In the genomic region with DNA sequence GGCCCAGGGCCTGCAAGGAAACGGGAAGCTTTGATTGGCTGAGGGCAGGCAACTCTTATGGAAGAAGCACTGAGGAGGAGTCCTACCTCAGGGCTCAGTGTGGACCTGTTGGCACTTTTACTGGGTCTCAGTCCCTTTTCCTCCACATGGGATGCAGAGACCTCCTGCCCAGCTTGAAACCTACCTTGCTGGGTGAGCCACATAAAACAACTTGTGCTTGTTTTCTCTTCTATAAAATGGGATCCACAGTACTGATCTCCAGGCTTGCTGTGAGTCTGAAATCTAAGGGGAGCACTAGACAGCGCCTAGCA, we compare ENCODE assay signal across 8 cellular contexts. TPM values are rescaled to one million over a fixed set of nuclear protein-coding genes. Genes with fewer than 3 reads are reported as not detected.
DNase-seq lines count a peak whose midpoint lies in the region; ATAC-seq, FAIRE-seq and TF ChIP-seq lines count a peak whose summit lies in the region.

No MANE protein-coding gene starts in this region.

- H3K36me3 Mint-ChIP-seq in stimulated activated naive CD8-positive, alpha-beta T cell treated with anti-CD3 and anti-CD28 coated beads, Interleukin-15, Interleukin-2, amounts not matched to agents 100 ng/mL and 50 ng/mL, for 24 hours (ENCODE audit: low read depth) = peaks cover 26% of the 10 kb centered on the region
- peaks cover 27% of the 10 kb centered on the region for H3K36me3 Mint-ChIP-seq in activated naive CD8-positive, alpha-beta T cell treated with anti-CD3 and anti-CD28 coated beads for 36 hours

- no peaks in the 10 kb centered on the region for H3K27me3 Mint-ChIP-seq in stimulated activated naive CD8-positive, alpha-beta T cell treated with anti-CD3 and anti-CD28 coated beads, Interleukin-15, Interleukin-2, amounts not matched to agents 100 ng/mL and 50 ng/mL, for 24 hours
- no peaks in the 10 kb centered on the region for H3K27me3 Mint-ChIP-seq in activated naive CD8-positive, alpha-beta T cell treated with anti-CD3 and anti-CD28 coated beads for 36 hours

- WGBS in HepG2 (ENCODE audit: low lambda C conversion rate) = 23% methylated on average over 2 of the region's 2 CpGs
- WGBS in aorta, 2 donors = 88 to 96% methylated on average over 2 of the region's 2 CpGs

- H3K9me3 ChIP-seq in HepG2 (ENCODE audit: low read length) = no peaks in the 10 kb centered on the region
- H3K9me3 ChIP-seq in aorta (ENCODE audit: control insufficient read depth, low read length) = no peaks in the 10 kb centered on the region

- no TSS peak for BruUV-seq in HepG2 (replicated peaks; lab: Mats Ljungman, UMichigan)

- H3K36me3 ChIP-seq in HepG2 (replicated peaks in 1 of 2; ENCODE audit: control insufficient read depth in 1 of 2, insufficient read depth in 2 of 2, low read length in 2 of 2) (no peaks in the 10 kb centered on the region), aorta (ENCODE audit: control insufficient read depth in 1 of 2, insufficient read depth in 2 of 2, low read length in 1 of 2) (no peaks in the 10 kb centered on the region)

- CTCF ChIA-PET in HepG2 (lab: Yijun Ruan, JAX; ENCODE audit: low intra/inter-chr PET ratio, low total read pairs) = no interaction called here

- POLR2A ChIA-PET in HepG2 (lab: Yijun Ruan, JAX) = interaction anchor here (1.1 to 5.0 kb wide), 16 partner anchors 8 to 788 kb away, joined by 3 to 33 read pairs (median 6); a partner anchor contains a TSS

- peak; percentile 75 for FAIRE-seq in HepG2 (lab: Jason Lieb, UNC)
- no peak for FAIRE-seq in frontal cortex (lab: Jason Lieb, UNC)

- TF ChIP-seq EP300 in HepG2 (IDR thresholded peaks at IDR 0.05; ENCODE audit: low read depth in 2 of 2, low read length in 2 of 2) (no peak), HepG2 (CRISPR knock-in tag; IDR thresholded peaks at IDR 0.05; ENCODE audit: borderline replicate concordance) (no peak)

- H4K20me1 ChIP-seq in HepG2 (ENCODE audit: insufficient read depth, low read length) = no peaks in the 10 kb centered on the region

- H3K79me2 ChIP-seq in HepG2 (ENCODE audit: insufficient read depth, low read length) = peaks cover 7% of the 10 kb centered on the region

- H3K4me3 ChIP-seq in HepG2 (replicated peaks in 1 of 3; ENCODE audit: insufficient read depth in 1 of 3, low read depth in 2 of 3, low read length in 3 of 3) (peak overlapping the region; percentile 60 to 83 (median 67)), aorta (ENCODE audit: low read length in 2 of 2) (no peak overlapping the region)

- no peaks in the 10 kb centered on the region for H3K9me3 Mint-ChIP-seq in stimulated activated naive CD8-positive, alpha-beta T cell treated with anti-CD3 and anti-CD28 coated beads, Interleukin-15, Interleukin-2, amounts not matched to agents 100 ng/mL and 50 ng/mL, for 24 hours
- H3K9me3 Mint-ChIP-seq in activated naive CD8-positive, alpha-beta T cell treated with anti-CD3 and anti-CD28 coated beads for 36 hours = no peaks in the 10 kb centered on the region

- intact Hi-C loops in HepG2 (cut with micrococcal nuclease; ENCODE audit: unreplicated experiment) (loop anchor here (5.0 kb wide), 1 partner anchor 48 kb away; no protein-coding TSS in a partner anchor), aorta (cut with DNase I) (loop anchor here (5.0 kb wide), 1 partner anchor 48 kb away; no protein-coding TSS in a partner anchor)

- TF ChIP-seq POLR2A in HepG2 (IDR thresholded peaks at IDR 0.05; ENCODE audit: insufficient read depth in 1 of 2, low read depth in 2 of 2, low read length in 2 of 2) = peak in 1 of 2 experiments; percentile 43; a peak in 1 of 4 replicates

- H3K27me3 ChIP-seq in HepG2 (ENCODE audit: control insufficient read depth in 1 of 2, insufficient read depth in 2 of 2, low read length in 2 of 2) (no peaks in the 10 kb centered on the region; a peak in 1 of 5 replicates), aorta (ENCODE audit: control insufficient read depth in 1 of 2, insufficient read depth in 2 of 2, low read length in 1 of 2) (no peaks in the 10 kb centered on the region)

- DNase-seq in stimulated activated naive CD8-positive, alpha-beta T cell treated with anti-CD3 and anti-CD28 coated beads, Interleukin-15, Interleukin-2, amounts not matched to agents 100 U/mL and 50 U/mL, for 24 hours = no peak
- DNase-seq in activated naive CD8-positive, alpha-beta T cell treated with anti-CD3 and anti-CD28 coated beads for 36 hours = no peak
- DNase-seq in HepG2 (ENCODE audit: low spot score) (peak; percentile 82), aorta (peak; percentile 38 to 59), NCI-H748 (lab: John Stamatoyannopoulos, UW; ENCODE audit: unreplicated experiment) (no peak), frontal cortex (ENCODE audit: low spot score in 2 of 2) (no peak)

- in situ Hi-C loops in HepG2 (cut with HindIII; ENCODE audit: extremely low pct_ligation_motif_present, low pct_unique_long_range_greater_than_20kb) = no loop called here

- H3K27ac ChIP-seq in HepG2 (ENCODE audit: extremely low read length, insufficient read depth, low read length) (peak overlapping the region; percentile 73), aorta (ENCODE audit: low read depth in 1 of 2, low read length in 2 of 2) (no peak overlapping the region)

- peak overlapping the region; percentile 44 for H2AFZ ChIP-seq in HepG2 (ENCODE audit: low read length)

- no peak for ATAC-seq in stimulated activated naive CD8-positive, alpha-beta T cell treated with anti-CD3 and anti-CD28 coated beads, Interleukin-15, Interleukin-2, amounts not matched to agents 100 U/mL and 50 U/mL, for 24 hours
- ATAC-seq in HepG2 (peak; percentile 4), aorta (ENCODE audit: low FRiP score) (no peak), GM19351 (IDR thresholded peaks at IDR 0.05; ENCODE audit: unreplicated experiment) (no peak)

- TF ChIP-seq CTCF in HepG2 (CRISPR knock-in tag; IDR thresholded peaks at IDR 0.05) = no peak

- peak overlapping the region; percentile 98 for H3K4me3 Mint-ChIP-seq in stimulated activated naive CD8-positive, alpha-beta T cell treated with anti-CD3 and anti-CD28 coated beads, Interleukin-15, Interleukin-2, amounts not matched to agents 100 ng/mL and 50 ng/mL, for 24 hours
- peak overlapping the region; percentile 97 for H3K4me3 Mint-ChIP-seq in activated naive CD8-positive, alpha-beta T cell treated with anti-CD3 and anti-CD28 coated beads for 36 hours

- H3K4me1 Mint-ChIP-seq in stimulated activated naive CD8-positive, alpha-beta T cell treated with anti-CD3 and anti-CD28 coated beads, Interleukin-15, Interleukin-2, amounts not matched to agents 100 ng/mL and 50 ng/mL, for 24 hours (ENCODE audit: low read depth) = peaks cover 53% of the 10 kb centered on the region
- peaks cover 44% of the 10 kb centered on the region for H3K4me1 Mint-ChIP-seq in activated naive CD8-positive, alpha-beta T cell treated with anti-CD3 and anti-CD28 coated beads for 36 hours

- H3K4me2 ChIP-seq in HepG2 (ENCODE audit: low read depth, low read length) = peak overlapping the region; percentile 95

- peak overlapping the region; percentile 98 for H3K27ac Mint-ChIP-seq in stimulated activated naive CD8-positive, alpha-beta T cell treated with anti-CD3 and anti-CD28 coated beads, Interleukin-15, Interleukin-2, amounts not matched to agents 100 ng/mL and 50 ng/mL, for 24 hours
- peak overlapping the region; percentile 96 for H3K27ac Mint-ChIP-seq in activated naive CD8-positive, alpha-beta T cell treated with anti-CD3 and anti-CD28 coated beads for 36 hours

- TF ChIP-seq RAD21 in HepG2 (CRISPR knock-in tag; IDR thresholded peaks at IDR 0.05) = no peak

- peak overlapping the region; percentile 87 for H3K9ac ChIP-seq in HepG2 (ENCODE audit: insufficient read depth, low read depth, low read length)

- peaks cover 54% of the 10 kb centered on the region for H3K4me1 ChIP-seq in HepG2 (ENCODE audit: insufficient read depth, low read length)
- no peaks in the 10 kb centered on the region for H3K4me1 ChIP-seq in aorta (ENCODE audit: control insufficient read depth in 1 of 2, insufficient read depth in 2 of 2, low read length in 2 of 2)

RNA-seq across cellular contexts. Expression of a gene that starts 4.0 kb away (rescaled TPM):
- 100 to 1,000 TPM; 953 to 971 TPM for total RNA-seq in activated naive CD8-positive, alpha-beta T cell treated with anti-CD3 and anti-CD28 coated beads for 36 hours
- 611 and 724 TPM in 2 replicates for total RNA-seq in HepG2 (2016; rRNA removed; fragmentation: Illumina TruSeq; extraction: Trizol)
- 134 and 142 TPM in 2 replicates for total RNA-seq in HepG2 (2016; cell fraction: cytosol; rRNA removed; fragmentation: Illumina TruSeq; extraction: Trizol; ENCODE audit: low read depth)
- 623 and 704 TPM in 2 replicates for total RNA-seq in HepG2 (2016; cell fraction: insoluble cytoplasmic fraction; rRNA removed; fragmentation: Illumina TruSeq; extraction: Trizol)
- 360 and 385 TPM in 2 replicates for total RNA-seq in HepG2 (2016; cell fraction: membrane; rRNA removed; fragmentation: Illumina TruSeq; extraction: Trizol)
- total RNA-seq in HepG2 (2016; cell fraction: nucleus; rRNA removed; fragmentation: Illumina TruSeq; extraction: Trizol) = 226 and 251 TPM in 2 replicates
- 72.8 and 94.2 TPM in 2 replicates for polyA plus RNA-seq in HepG2 (2011; rRNA removed)
- 44.1 and 56.3 TPM in 2 replicates for polyA plus RNA-seq in HepG2 (2011; cell fraction: cytosol; rRNA removed)
- 48.5 and 49.6 TPM in 2 replicates for polyA plus RNA-seq in HepG2 (2011; cell fraction: nucleus; rRNA removed)
- 275 and 331 TPM in 2 replicates for polyA plus RNA-seq in HepG2 (2012)
- 120 and 147 TPM in 2 replicates for polyA plus RNA-seq in HepG2 (2016; cell fraction: cytosol; fragmentation: Illumina TruSeq; extraction: Trizol; ENCODE audit: low read depth)
- polyA plus RNA-seq in HepG2 (2016; cell fraction: insoluble cytoplasmic fraction; fragmentation: Illumina TruSeq; extraction: Trizol; ENCODE audit: low read depth) = 668 and 723 TPM in 2 replicates
- 247 and 252 TPM in 2 replicates for polyA plus RNA-seq in HepG2 (2016; cell fraction: membrane; fragmentation: Illumina TruSeq; extraction: Trizol; ENCODE audit: low read depth)
- polyA plus RNA-seq in HepG2 (2016; cell fraction: nucleus; fragmentation: Illumina TruSeq; extraction: Trizol; ENCODE audit: insufficient read depth, low read depth) = 360 TPM in 2 replicates
- polyA minus RNA-seq in HepG2 (2011; rRNA and poly(A)+ RNA removed; ENCODE audit: low replicate concordance) = 44.1 and 254 TPM in 2 replicates
- polyA minus RNA-seq in HepG2 (2011; cell fraction: cytosol; rRNA and poly(A)+ RNA removed) = 141 and 156 TPM in 2 replicates
- polyA minus RNA-seq in HepG2 (2011; cell fraction: nucleus; rRNA and poly(A)+ RNA removed) = 82.4 and 87.9 TPM in 2 replicates
- total RNA-seq in aorta = 100 to 1,000 TPM; 190 to 195 TPM
- 100 to 1,000 TPM in 1 of 2 donors, 10 to 100 TPM in 1; 98.5 to 167 TPM for polyA plus RNA-seq in aorta
- total RNA-seq in frontal cortex = 846 TPM

RNA-seq across cellular contexts. Expression of a gene that starts 17.3 kb away (rescaled TPM):
- total RNA-seq in activated naive CD8-positive, alpha-beta T cell treated with anti-CD3 and anti-CD28 coated beads for 36 hours = 1 to 10 TPM; 7.2 to 7.8 TPM
- 8.3 and 13.2 TPM in 2 replicates for total RNA-seq in HepG2 (2016; rRNA removed; fragmentation: Illumina TruSeq; extraction: Trizol)
- total RNA-seq in HepG2 (2016; cell fraction: cytosol; rRNA removed; fragmentation: Illumina TruSeq; extraction: Trizol; ENCODE audit: low read depth) = 3.5 and 3.9 TPM in 2 replicates
- 7.5 and 13.4 TPM in 2 replicates for total RNA-seq in HepG2 (2016; cell fraction: insoluble cytoplasmic fraction; rRNA removed; fragmentation: Illumina TruSeq; extraction: Trizol)
- total RNA-seq in HepG2 (2016; cell fraction: membrane; rRNA removed; fragmentation: Illumina TruSeq; extraction: Trizol) = 7.9 and 8.7 TPM in 2 replicates
- 9.4 and 10.2 TPM in 2 replicates for total RNA-seq in HepG2 (2016; cell fraction: nucleus; rRNA removed; fragmentation: Illumina TruSeq; extraction: Trizol)
- 9.2 and 10.5 TPM in 2 replicates for polyA plus RNA-seq in HepG2 (2011; rRNA removed)
- 7.2 and 10.2 TPM in 2 replicates for polyA plus RNA-seq in HepG2 (2011; cell fraction: cytosol; rRNA removed)
- 27.1 and 49.1 TPM in 2 replicates for polyA plus RNA-seq in HepG2 (2011; cell fraction: nucleus; rRNA removed)
- 5.4 and 6.9 TPM in 2 replicates for polyA plus RNA-seq in HepG2 (2012)
- polyA plus RNA-seq in HepG2 (2016; cell fraction: cytosol; fragmentation: Illumina TruSeq; extraction: Trizol; ENCODE audit: low read depth) = 3.8 and 4.1 TPM in 2 replicates
- 13.4 and 15.9 TPM in 2 replicates for polyA plus RNA-seq in HepG2 (2016; cell fraction: insoluble cytoplasmic fraction; fragmentation: Illumina TruSeq; extraction: Trizol; ENCODE audit: low read depth)
- 6.4 and 7.7 TPM in 2 replicates for polyA plus RNA-seq in HepG2 (2016; cell fraction: membrane; fragmentation: Illumina TruSeq; extraction: Trizol; ENCODE audit: low read depth)
- 38.0 and 40.4 TPM in 2 replicates for polyA plus RNA-seq in HepG2 (2016; cell fraction: nucleus; fragmentation: Illumina TruSeq; extraction: Trizol; ENCODE audit: insufficient read depth, low read depth)
- 23.6 and 48.2 TPM in 2 replicates for polyA minus RNA-seq in HepG2 (2011; rRNA and poly(A)+ RNA removed; ENCODE audit: low replicate concordance)
- 6.9 and 13.8 TPM in 2 replicates for polyA minus RNA-seq in HepG2 (2011; cell fraction: cytosol; rRNA and poly(A)+ RNA removed)
- polyA minus RNA-seq in HepG2 (2011; cell fraction: nucleus; rRNA and poly(A)+ RNA removed) = 4.0 and 6.2 TPM in 2 replicates
- total RNA-seq in aorta = 10 to 100 TPM in 1 of 2 donors, 1 to 10 TPM in 1; 7.1 to 11.1 TPM
- polyA plus RNA-seq in aorta = 1 to 10 TPM; 1.3 to 2.5 TPM
- total RNA-seq in frontal cortex = 0.41 TPM

RNA-seq across cellular contexts. Expression of a gene that starts 28.3 kb away (rescaled TPM):
- total RNA-seq in activated naive CD8-positive, alpha-beta T cell treated with anti-CD3 and anti-CD28 coated beads for 36 hours = 10 to 100 TPM; 34.3 to 38.1 TPM
- total RNA-seq in HepG2 (2016; rRNA removed; fragmentation: Illumina TruSeq; extraction: Trizol) (31.1 and 40.2 TPM in 2 replicates), aorta (10 to 100 TPM in 1 of 2 donors, 1 to 10 TPM in 1; 9.0 to 15.3 TPM), frontal cortex (31.4 TPM)
- 35.7 and 35.9 TPM in 2 replicates for total RNA-seq in HepG2 (2016; cell fraction: cytosol; rRNA removed; fragmentation: Illumina TruSeq; extraction: Trizol; ENCODE audit: low read depth)
- total RNA-seq in HepG2 (2016; cell fraction: insoluble cytoplasmic fraction; rRNA removed; fragmentation: Illumina TruSeq; extraction: Trizol) = 30.0 and 41.4 TPM in 2 replicates
- total RNA-seq in HepG2 (2016; cell fraction: membrane; rRNA removed; fragmentation: Illumina TruSeq; extraction: Trizol) = 44.4 and 48.2 TPM in 2 replicates
- total RNA-seq in HepG2 (2016; cell fraction: nucleus; rRNA removed; fragmentation: Illumina TruSeq; extraction: Trizol) = 29.1 and 30.6 TPM in 2 replicates
- polyA plus RNA-seq in HepG2 (2011; rRNA removed) (12.5 and 13.7 TPM in 2 replicates), aorta (10 to 100 TPM; 20.2 to 55.3 TPM)
- polyA plus RNA-seq in HepG2 (2011; cell fraction: cytosol; rRNA removed) = 8.1 and 18.6 TPM in 2 replicates
- polyA plus RNA-seq in HepG2 (2011; cell fraction: nucleus; rRNA removed) = 38.0 and 51.4 TPM in 2 replicates
- polyA plus RNA-seq in HepG2 (2012) = 3.2 and 5.6 TPM in 2 replicates
- 38.3 and 39.4 TPM in 2 replicates for polyA plus RNA-seq in HepG2 (2016; cell fraction: cytosol; fragmentation: Illumina TruSeq; extraction: Trizol; ENCODE audit: low read depth)
- 29.4 and 33.1 TPM in 2 replicates for polyA plus RNA-seq in HepG2 (2016; cell fraction: insoluble cytoplasmic fraction; fragmentation: Illumina TruSeq; extraction: Trizol; ENCODE audit: low read depth)
- 37.6 and 43.8 TPM in 2 replicates for polyA plus RNA-seq in HepG2 (2016; cell fraction: membrane; fragmentation: Illumina TruSeq; extraction: Trizol; ENCODE audit: low read depth)
- 49.9 and 51.2 TPM in 2 replicates for polyA plus RNA-seq in HepG2 (2016; cell fraction: nucleus; fragmentation: Illumina TruSeq; extraction: Trizol; ENCODE audit: insufficient read depth, low read depth)
- 21.4 and 223 TPM in 2 replicates for polyA minus RNA-seq in HepG2 (2011; rRNA and poly(A)+ RNA removed; ENCODE audit: low replicate concordance)
- 7.2 and 10.8 TPM in 2 replicates for polyA minus RNA-seq in HepG2 (2011; cell fraction: cytosol; rRNA and poly(A)+ RNA removed)
- polyA minus RNA-seq in HepG2 (2011; cell fraction: nucleus; rRNA and poly(A)+ RNA removed) = 9.3 and 12.7 TPM in 2 replicates

RNA-seq across cellular contexts. Expression of a gene that starts 39.0 kb away (rescaled TPM):
- 10 to 100 TPM; 47.1 to 52.6 TPM for total RNA-seq in activated naive CD8-positive, alpha-beta T cell treated with anti-CD3 and anti-CD28 coated beads for 36 hours
- total RNA-seq in HepG2 (2016; rRNA removed; fragmentation: Illumina TruSeq; extraction: Trizol) (18.3 and 28.0 TPM in 2 replicates), aorta (10 to 100 TPM; 11.2 to 13.1 TPM), frontal cortex (1.2 TPM)
- 51.5 and 53.9 TPM in 2 replicates for total RNA-seq in HepG2 (2016; cell fraction: cytosol; rRNA removed; fragmentation: Illumina TruSeq; extraction: Trizol; ENCODE audit: low read depth)
- 16.7 and 27.4 TPM in 2 replicates for total RNA-seq in HepG2 (2016; cell fraction: insoluble cytoplasmic fraction; rRNA removed; fragmentation: Illumina TruSeq; extraction: Trizol)
- total RNA-seq in HepG2 (2016; cell fraction: membrane; rRNA removed; fragmentation: Illumina TruSeq; extraction: Trizol) = 51.9 and 59.6 TPM in 2 replicates
- 16.4 and 20.2 TPM in 2 replicates for total RNA-seq in HepG2 (2016; cell fraction: nucleus; rRNA removed; fragmentation: Illumina TruSeq; extraction: Trizol)
- polyA plus RNA-seq in HepG2 (2011; rRNA removed) (25.4 and 29.8 TPM in 2 replicates), aorta (10 to 100 TPM; 21.3 to 30.9 TPM)
- 15.9 and 40.6 TPM in 2 replicates for polyA plus RNA-seq in HepG2 (2011; cell fraction: cytosol; rRNA removed)
- 29.4 and 31.6 TPM in 2 replicates for polyA plus RNA-seq in HepG2 (2011; cell fraction: nucleus; rRNA removed)
- polyA plus RNA-seq in HepG2 (2012) = 11.6 and 12.2 TPM in 2 replicates
- 84.8 and 87.3 TPM in 2 replicates for polyA plus RNA-seq in HepG2 (2016; cell fraction: cytosol; fragmentation: Illumina TruSeq; extraction: Trizol; ENCODE audit: low read depth)
- 22.5 and 29.9 TPM in 2 replicates for polyA plus RNA-seq in HepG2 (2016; cell fraction: insoluble cytoplasmic fraction; fragmentation: Illumina TruSeq; extraction: Trizol; ENCODE audit: low read depth)
- 72.3 and 73.2 TPM in 2 replicates for polyA plus RNA-seq in HepG2 (2016; cell fraction: membrane; fragmentation: Illumina TruSeq; extraction: Trizol; ENCODE audit: low read depth)
- 36.7 and 39.0 TPM in 2 replicates for polyA plus RNA-seq in HepG2 (2016; cell fraction: nucleus; fragmentation: Illumina TruSeq; extraction: Trizol; ENCODE audit: insufficient read depth, low read depth)
- 29.6 and 45.3 TPM in 2 replicates for polyA minus RNA-seq in HepG2 (2011; rRNA and poly(A)+ RNA removed; ENCODE audit: low replicate concordance)
- polyA minus RNA-seq in HepG2 (2011; cell fraction: cytosol; rRNA and poly(A)+ RNA removed) = 11.2 and 11.3 TPM in 2 replicates
- 6.6 and 8.6 TPM in 2 replicates for polyA minus RNA-seq in HepG2 (2011; cell fraction: nucleus; rRNA and poly(A)+ RNA removed)

Comparison
In these comparisons a context has a peak if more than half of its experiments do, and no peak if none do; other contexts are left out.
1. DNase-seq: peak in HepG2 (single experiment) and aorta (2 of 2); none in stimulated activated naive CD8-positive, alpha-beta T cell treated with anti-CD3 and anti-CD28 coated beads, Interleukin-15, Interleukin-2, amounts not matched to agents 100 U/mL and 50 U/mL, for 24 hours (single experiment), activated naive CD8-positive, alpha-beta T cell treated with anti-CD3 and anti-CD28 coated beads for 36 hours (single experiment), NCI-H748 (single experiment) and frontal cortex (0 of 2).
2. H3K4me3 ChIP-seq: peak in HepG2 (3 of 3); none in aorta (0 of 2).